In the genomic region with DNA sequence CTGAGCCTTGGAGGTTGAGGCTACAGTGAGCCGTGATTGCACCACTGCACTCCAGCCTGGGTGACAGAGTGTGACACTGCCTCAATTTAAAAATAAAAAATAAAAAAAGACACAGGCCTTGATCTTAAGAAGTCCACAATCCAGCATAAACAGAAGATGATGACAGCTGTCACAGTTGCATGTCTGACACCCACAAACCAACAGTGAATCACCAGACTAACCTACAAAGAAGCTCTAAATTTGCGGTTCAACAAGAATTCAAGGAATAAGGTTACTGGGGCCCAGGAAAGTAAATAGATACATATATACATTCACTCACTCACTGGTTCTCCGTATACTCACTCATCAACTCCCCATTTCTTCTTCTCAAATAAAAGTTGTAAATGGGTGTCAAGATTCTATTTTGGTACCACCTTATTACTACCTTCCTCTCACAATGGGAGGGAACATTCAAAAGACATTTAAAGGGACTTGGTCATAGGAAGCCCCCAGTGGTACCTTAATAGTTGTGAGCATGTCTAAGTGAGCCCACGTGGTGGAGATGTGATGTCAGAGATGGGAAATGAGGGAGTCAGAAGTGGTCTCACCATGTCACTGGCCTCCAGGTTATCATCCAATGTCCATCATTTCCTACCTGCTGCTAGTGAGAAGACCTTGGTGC, we compare ENCODE assay signal across 9 cellular contexts.
A peak's percentile ranks its signal among the peaks of the same experiment; 100 is the strongest.
DNase-seq lines count a peak whose midpoint lies in the region; ATAC-seq, FAIRE-seq and TF ChIP-seq lines count a peak whose summit lies in the region.
"Had no signal": no experiment of that assay in that cellular context is flagged by ENCODE, and none has a peak within 500 bp of the region (broad histone marks: within the 10 kb centered on the region; RNA-seq: fewer than 3 reads in every experiment).

No MANE protein-coding gene starts in this region.

- H3K9me1 ChIP-seq in K562 (ENCODE audit: control insufficient read depth, insufficient read depth, low read length) = no peaks in the 10 kb centered on the region

- H3K9ac ChIP-seq in K562 (ENCODE audit: insufficient read depth in 1 of 2, low read depth in 2 of 2, low read length in 2 of 2) = no peak overlapping the region

- H3K27me3 ChIP-seq in CD4-positive, CD25-positive, alpha-beta regulatory T cell (ENCODE audit: control insufficient read depth, insufficient read depth, low read length) = no peaks in the 10 kb centered on the region
- H3K27me3 ChIP-seq in K562 (ENCODE audit: control insufficient read depth in 2 of 2, insufficient read depth in 2 of 2, low read length in 2 of 2) (no peaks in the 10 kb centered on the region), uterus (no peaks in the 10 kb centered on the region)
- H3K27me3 ChIP-seq: BE2C had no signal

- TF ChIP-seq RAD21 in K562 (CRISPR knock-in tag; conservative IDR thresholded peaks at IDR 0.05 in 1 of 2, IDR thresholded peaks at IDR 0.05 in 1 of 2) = no peak

- no peaks in the 10 kb centered on the region for H3K27me3 Mint-ChIP-seq in CD4-positive, CD25-positive, alpha-beta regulatory T cell

- no peak for FAIRE-seq in K562 (lab: Jason Lieb, UNC)

- peak in 1 of 2 donors; percentile 36 for ATAC-seq in CD4-positive, CD25-positive, alpha-beta regulatory T cell (ENCODE audit: low read depth in 2 of 2)
- ATAC-seq in GM19455 (IDR thresholded peaks at IDR 0.05; ENCODE audit: unreplicated experiment) (peak; percentile 11), HG03565 (IDR thresholded peaks at IDR 0.05; ENCODE audit: unreplicated experiment) (peak; percentile 0), K562 (no peak), GM19452 (IDR thresholded peaks at IDR 0.05; ENCODE audit: unreplicated experiment) (no peak), GM19395 (IDR thresholded peaks at IDR 0.05; ENCODE audit: unreplicated experiment) (no peak)

- POLR2A ChIA-PET in K562 (lab: Yijun Ruan, JAX) = interaction anchor here (0.6 to 1.1 kb wide), 4 partner anchors 9 to 411 kb away, joined by 3 read pairs; no protein-coding TSS in a partner anchor

- H3K36me3 ChIP-seq in CD4-positive, CD25-positive, alpha-beta regulatory T cell (ENCODE audit: control insufficient read depth, insufficient read depth, low read length) = peaks cover 6% of the 10 kb centered on the region
- H3K36me3 ChIP-seq in K562 (ENCODE audit: control insufficient read depth, insufficient read depth, low read length) (peaks cover 3% of the 10 kb centered on the region; the same call in 1 of the 3 replicates), uterus (no peaks in the 10 kb centered on the region)
- H3K36me3 ChIP-seq: BE2C had no signal

- BruUV-seq in K562 (replicated peaks; lab: Mats Ljungman, UMichigan) = no TSS peak

- WGBS in K562 (ENCODE audit: insufficient coverage, low coverage, missing lambda C conversion rate) = 66% methylated on average over 4 of the region's 4 CpGs

- H4K20me1 ChIP-seq in K562 (replicated peaks; ENCODE audit: control insufficient read depth, insufficient read depth, low read length) = no peaks in the 10 kb centered on the region

- peaks cover 0 to 14% (median 7%) of the 10 kb centered on the region in 4 donors for H3K4me1 Mint-ChIP-seq in CD4-positive, CD25-positive, alpha-beta regulatory T cell

- no peak for DNase-seq in CD4-positive, CD25-positive, alpha-beta regulatory T cell
- DNase-seq in K562 (ENCODE audit: extremely low read depth in 1 of 4, low spot score in 3 of 4) (no peak), NCI-H2196 treated with DMSO at 0.1 percent for 48 hours (lab: John Stamatoyannopoulos, UW; ENCODE audit: unreplicated experiment) (no peak), uterus (no peak)
- DNase-seq: BE2C had no signal

- no peak overlapping the region for H3K27ac ChIP-seq in CD4-positive, CD25-positive, alpha-beta regulatory T cell (ENCODE audit: insufficient read depth, low read length, poor library complexity, severe bottlenecking)
- H3K27ac ChIP-seq in K562 (ENCODE audit: extremely low read depth, low read depth, low read length) = no peak overlapping the region
- H3K27ac ChIP-seq in uterus = no peak overlapping the region

- in situ Hi-C loops in K562 (cut with MboI) = loop anchor here (5.0 to 10.0 kb wide), 4 partner anchors 153 to 1335 kb away; no protein-coding TSS in a partner anchor

- H3K36me3 Mint-ChIP-seq in CD4-positive, CD25-positive, alpha-beta regulatory T cell = peaks cover 24% of the 10 kb centered on the region

- H3K4me2 ChIP-seq in K562 (ENCODE audit: insufficient read depth, low read length) = no peak overlapping the region

- TF ChIP-seq CTCF in K562 (IDR thresholded peaks at IDR 0.05 in 2 of 3, conservative IDR thresholded peaks at IDR 0.05 in 1 of 3; ENCODE audit: insufficient read depth in 2 of 3, low read depth in 1 of 3, low read length in 3 of 3) (no peak), uterus (IDR thresholded peaks at IDR 0.05) (no peak)

- no peak overlapping the region for H3K4me3 ChIP-seq in CD4-positive, CD25-positive, alpha-beta regulatory T cell (ENCODE audit: low read depth, low read length)
- H3K4me3 ChIP-seq in K562 = no peak overlapping the region
- H3K4me3 ChIP-seq in uterus = no peak overlapping the region

- intact Hi-C loops in K562 (cut with micrococcal nuclease) = loop anchor here (5.0 to 10.0 kb wide), 2 partner anchors 83 to 585 kb away; no protein-coding TSS in a partner anchor
- intact Hi-C loops in uterus (cut with DNase I; ENCODE audit: low total_unique reads) = no loop called here

- peaks cover 3% of the 10 kb centered on the region for H3K4me1 ChIP-seq in CD4-positive, CD25-positive, alpha-beta regulatory T cell (ENCODE audit: control insufficient read depth, insufficient read depth, low read length, poor library complexity, severe bottlenecking)
- H3K4me1 ChIP-seq in K562 (replicated peaks in 1 of 2; ENCODE audit: control insufficient read depth in 2 of 2, insufficient read depth in 2 of 2, low read length in 2 of 2) = peaks cover 8 to 15% of the 10 kb centered on the region in 2 experiments
- no peaks in the 10 kb centered on the region for H3K4me1 ChIP-seq in uterus
- H3K4me1 ChIP-seq: BE2C had no signal

- no peak overlapping the region for H2AFZ ChIP-seq in K562 (ENCODE audit: low read depth, low read length)

- H3K9me3 ChIP-seq in CD4-positive, CD25-positive, alpha-beta regulatory T cell (ENCODE audit: control insufficient read depth in 2 of 2, low read length in 2 of 2) = no peaks in the 10 kb centered on the region
- no peaks in the 10 kb centered on the region for H3K9me3 ChIP-seq in K562 (replicated peaks; ENCODE audit: control insufficient read depth, insufficient read depth, low read depth, low read length)
- H3K9me3 ChIP-seq in uterus = no peaks in the 10 kb centered on the region
- H3K9me3 ChIP-seq: BE2C had no signal

- TF ChIP-seq POLR2A in K562 (conservative IDR thresholded peaks at IDR 0.05) (no peak), uterus (IDR thresholded peaks at IDR 0.05) (no peak)

- no peaks in the 10 kb centered on the region for H3K9me3 Mint-ChIP-seq in CD4-positive, CD25-positive, alpha-beta regulatory T cell

- peak overlapping the region in 2 of 3 donors; percentile 51 to 71 for H3K27ac Mint-ChIP-seq in CD4-positive, CD25-positive, alpha-beta regulatory T cell

- H3K79me2 ChIP-seq in K562 (ENCODE audit: control insufficient read depth, insufficient read depth, low read length) = no peaks in the 10 kb centered on the region

- CTCF ChIA-PET in K562 (lab: Yijun Ruan, JAX; ENCODE audit: low intra/inter-chr PET ratio) = interaction anchor here (0.5 kb wide), 1 partner anchor 174 kb away, joined by 5 read pairs; no protein-coding TSS in a partner anchor

- H3K4me3 Mint-ChIP-seq in CD4-positive, CD25-positive, alpha-beta regulatory T cell = no peak overlapping the region

- no peak for TF ChIP-seq EP300 in K562 (IDR thresholded peaks at IDR 0.05; ENCODE audit: low read length)

TF ChIP-seq in K562, 482 proteins besides CTCF, POLR2A, EP300 and RAD21:
- TF ChIP-seq PKNOX1 (IDR thresholded peaks at IDR 0.05) = peak; percentile 18; the same call in 1 of the 2 replicates
- TF ChIP-seq TEAD4 (IDR thresholded peaks at IDR 0.05; ENCODE audit: low read length) = no peak
- TF ChIP-seq TEAD4 (CRISPR knock-in tag; IDR thresholded peaks at IDR 0.05; ENCODE audit: borderline replicate concordance) = no peak
- 0 out of 2 replicates have a peak, but pooled peaks have one; percentile 13 for TF ChIP-seq ZNF324 (CRISPR knock-in tag; IDR thresholded peaks at IDR 0.05)

Comparison
In these comparisons a context has a peak if more than half of its experiments do, and no peak if none do; other contexts are left out.
1. ATAC-seq: peak in GM19455 (single experiment) and HG03565 (single experiment); none in K562 (single experiment), GM19452 (single experiment) and GM19395 (single experiment).